Comparison of ENCODE assay signal across 21 cellular contexts in genomic region chr2:9403924-9404323, GRCh38. TPM values are rescaled to one million over a fixed set of nuclear protein-coding genes. Genes with fewer than 3 reads are reported as not detected.
DNase-seq lines count a peak whose midpoint lies in the region; ATAC-seq and TF ChIP-seq lines count a peak whose summit lies in the region.
"Had no signal": no experiment of that assay in that cellular context is flagged by ENCODE, and none has a peak within 500 bp of the region (broad histone marks: within the 10 kb centered on the region; RNA-seq: fewer than 3 reads in every experiment).

No MANE protein-coding gene starts in this region.

- POLR2A ChIA-PET in CD4-positive, alpha-beta T cell (lab: Charles Lee), result no interaction called here
- POLR2A ChIA-PET in IMR-90 (lab: Charles Lee; ENCODE audit: unreplicated experiment), result interaction anchor here (0.6 kb wide), 1 partner anchor 195 kb away, joined by 3 read pairs; no protein-coding TSS in a partner anchor

- H3K9me1 ChIP-seq in IMR-90 (ENCODE audit: insufficient read depth, low read length), result peaks cover 29% of the 10 kb centered on the region

- intact Hi-C loops in CD4-positive, alpha-beta T cell (cut with DNase I, micrococcal nuclease), result no loop called here
- intact Hi-C loops in IMR-90 (cut with micrococcal nuclease), result no loop called here
- intact Hi-C loops in mucosa of descending colon (cut with DNase I, micrococcal nuclease), result no loop called here

- H2AFZ ChIP-seq in IMR-90 (replicated peaks; ENCODE audit: low read length, poor library complexity), result no peak overlapping the region

- TF ChIP-seq POLR2A in IMR-90 (IDR thresholded peaks at IDR 0.05; ENCODE audit: low read depth, low read length), result no peak

- CTCF ChIA-PET in CD4-positive, alpha-beta T cell (lab: Charles Lee), result no interaction called here
- CTCF ChIA-PET in IMR-90 (lab: Yijun Ruan, JAX), result no interaction called here

- H3K36me3 ChIP-seq in IMR-90 (ENCODE audit: control insufficient read depth, insufficient read depth, low read length), result peaks cover 36% of the 10 kb centered on the region
- H3K36me3 ChIP-seq in mucosa of descending colon (ENCODE audit: low read depth), result no peaks in the 10 kb centered on the region

- H3K4me1 Mint-ChIP-seq in CD4-positive, alpha-beta T cell (ENCODE audit: low read depth), result peaks cover 4% of the 10 kb centered on the region
- H3K4me1 Mint-ChIP-seq in endothelial cell (ENCODE audit: unreplicated experiment), result peaks cover 13% of the 10 kb centered on the region

- in situ Hi-C loops in IMR-90 (cut with MboI; ENCODE audit: low sequenced_read_pairs), result no loop called here

- no peak overlapping the region for H2AK5ac ChIP-seq in IMR-90 (ENCODE audit: low read depth, low read length)

- H3K27ac ChIP-seq in CD4-positive, alpha-beta T cell (ENCODE audit: low read depth, low read length), result no peak overlapping the region
- H3K27ac ChIP-seq in IMR-90 (ENCODE audit: insufficient read depth, low read length), result peak overlapping the region; percentile 24; the same call in 1 of the 2 replicates
- H3K27ac ChIP-seq: neutrophil, SJSA1 had no signal

- H2BK20ac ChIP-seq in IMR-90 (ENCODE audit: low read depth, low read length), result no peak overlapping the region

- no peak overlapping the region for H3K23ac ChIP-seq in IMR-90 (ENCODE audit: low read depth, low read length)

- H3K4ac ChIP-seq in IMR-90 (ENCODE audit: low read depth, low read length), result no peak overlapping the region

- peaks cover 25% of the 10 kb centered on the region for H3K36me3 Mint-ChIP-seq in CD4-positive, alpha-beta T cell (ENCODE audit: low read depth)
- H3K36me3 Mint-ChIP-seq in endothelial cell (ENCODE audit: low read depth, unreplicated experiment), result peaks cover 10% of the 10 kb centered on the region

- H4K8ac ChIP-seq in IMR-90 (ENCODE audit: low read depth in 2 of 2, low read length in 2 of 2), result no peak overlapping the region

- no peak overlapping the region for H4K5ac ChIP-seq in IMR-90 (ENCODE audit: low read depth, low read length)

- no peak overlapping the region for H2AK9ac ChIP-seq in IMR-90 (replicated peaks; ENCODE audit: low read depth, low read length, poor library complexity)

- H3K27ac Mint-ChIP-seq in CD4-positive, alpha-beta T cell, result peak overlapping the region; percentile 30
- no peak overlapping the region for H3K27ac Mint-ChIP-seq in endothelial cell (ENCODE audit: unreplicated experiment)
- H3K27ac Mint-ChIP-seq: activated naive CD4-positive, alpha-beta T cell treated with anti-CD3 and anti-CD28 coated beads, Interleukin-2, amount 10 ng/mL, durations not matched to agents 7 days and 5 days; activated T-cell treated with anti-CD3 and anti-CD28 coated beads, Interleukin-2, amount 50 U/mL, for 72 hours; T-helper 17 cell had no signal

- H3K18ac ChIP-seq in IMR-90 (ENCODE audit: low read depth, low read length), result peak overlapping the region; percentile 9; the same call in 1 of the 2 replicates

- H3K27me3 Mint-ChIP-seq in CD4-positive, alpha-beta T cell, result no peaks in the 10 kb centered on the region
- peaks cover under 1% of the 10 kb centered on the region for H3K27me3 Mint-ChIP-seq in endothelial cell (ENCODE audit: unreplicated experiment)
- H3K27me3 Mint-ChIP-seq: T-helper 17 cell had no signal

- H3K4me3 Mint-ChIP-seq in CD4-positive, alpha-beta T cell, result no peak overlapping the region
- H3K4me3 Mint-ChIP-seq in endothelial cell (ENCODE audit: unreplicated experiment), result peak overlapping the region; percentile 18
- H3K4me3 Mint-ChIP-seq: activated naive CD4-positive, alpha-beta T cell treated with anti-CD3 and anti-CD28 coated beads, Interleukin-2, amount 10 ng/mL, durations not matched to agents 7 days and 5 days; activated T-cell treated with anti-CD3 and anti-CD28 coated beads, Interleukin-2, amount 50 U/mL, for 72 hours; T-helper 17 cell had no signal

- H3K4me3 ChIP-seq in IMR-90 (ENCODE audit: insufficient read depth, low read depth, low read length) (no peak overlapping the region), mucosa of descending colon (no peak overlapping the region)
- H3K4me3 ChIP-seq: lung, SJSA1, smooth muscle cell had no signal

- TSS peak; percentile 75 for BruUV-seq in IMR-90 (replicated peaks; lab: Mats Ljungman, UMichigan)

- DNase-seq in CD4-positive, alpha-beta T cell, result no peak
- peak; percentile 83 for DNase-seq in IMR-90
- DNase-seq in endothelial cell (ENCODE audit: low spot score), result no peak
- DNase-seq in mucosa of descending colon, result no peak
- no peak for DNase-seq in SW480 (ENCODE audit: low spot score)
- DNase-seq in DMS153 treated with DMSO at 0.1 percent for 48 hours (lab: John Stamatoyannopoulos, UW; ENCODE audit: unreplicated experiment), result no peak
- DNase-seq in stimulated activated CD4-positive, alpha-beta T cell treated with anti-CD3 and anti-CD28 coated beads, Interleukin-12 subunit alpha, Interleukin-12 subunit beta, amount 100 ng/mL, for 4 hours, result no peak
- DNase-seq: activated CD4-positive, alpha-beta T cell treated with anti-CD3 and anti-CD28 coated beads for 4 hours; activated naive CD4-positive, alpha-beta T cell treated with anti-CD3 and anti-CD28 coated beads, Interleukin-2, amount 10 ng/mL, durations not matched to agents 7 days and 5 days; activated T-cell treated with anti-CD3 and anti-CD28 coated beads, Interleukin-2, amount 50 U/mL, for 72 hours; aorta; DMS79 treated with DMSO at 0.1 percent for 48 hours; NCI-H1048; NCI-H187; NCI-H526 treated with DMSO at 0.1 percent for 48 hours; T-helper 17 cell had no signal

- H3K79me1 ChIP-seq in IMR-90 (ENCODE audit: low read depth in 1 of 2, low read length in 2 of 2), result peaks cover 8 to 54% of the 10 kb centered on the region in 2 experiments

- H2BK15ac ChIP-seq in IMR-90 (ENCODE audit: low read depth, low read length), result no peak overlapping the region

- dilution Hi-C loops in IMR-90 (cut with HindIII; ENCODE audit: low sequenced_read_pairs, unreplicated experiment), result no loop called here

- no peak overlapping the region for H3K14ac ChIP-seq in IMR-90 (replicated peaks; ENCODE audit: low read depth, low read length)

- H2BK120ac ChIP-seq in IMR-90 (ENCODE audit: low read depth, low read length), result no peak overlapping the region

- H4K20me1 ChIP-seq in IMR-90 (ENCODE audit: insufficient read depth, low read length), result peaks cover 25% of the 10 kb centered on the region

- H3K4me1 ChIP-seq in IMR-90 (ENCODE audit: control insufficient read depth, insufficient read depth, low read length) (peaks cover 31% of the 10 kb centered on the region), mucosa of descending colon (ENCODE audit: low read depth) (no peaks in the 10 kb centered on the region)
- H3K4me1 ChIP-seq: SJSA1 had no signal

- TF ChIP-seq RAD21 in IMR-90 (IDR thresholded peaks at IDR 0.05; ENCODE audit: low read length), result no peak

- H3K27me3 ChIP-seq in CD4-positive, alpha-beta T cell (ENCODE audit: control insufficient read depth, insufficient read depth, low read length), result no peaks in the 10 kb centered on the region
- H3K27me3 ChIP-seq in IMR-90 (ENCODE audit: control insufficient read depth, insufficient read depth, low read length), result no peaks in the 10 kb centered on the region
- H3K27me3 ChIP-seq: neutrophil, SJSA1 had no signal

- no peak for ATAC-seq in CD4-positive, alpha-beta T cell (ENCODE audit: poor library complexity)
- ATAC-seq in IMR-90 (ENCODE audit: low read depth) (peak; percentile 82), mucosa of descending colon (peak; percentile 53), GM21717 (IDR thresholded peaks at IDR 0.05; ENCODE audit: unreplicated experiment) (no peak)
- ATAC-seq: activated T-cell treated with anti-CD3 and anti-CD28 coated beads, Interleukin-2, amount 50 U/mL, for 72 hours; T-helper 17 cell had no signal

- H3K9me3 ChIP-seq in CD4-positive, alpha-beta T cell (ENCODE audit: control insufficient read depth, low read length), result no peaks in the 10 kb centered on the region
- no peaks in the 10 kb centered on the region for H3K9me3 ChIP-seq in IMR-90 (ENCODE audit: control insufficient read depth, insufficient read depth, low read length)
- no peaks in the 10 kb centered on the region for H3K9me3 ChIP-seq in mucosa of descending colon
- H3K9me3 ChIP-seq: neutrophil, SJSA1 had no signal

- peak overlapping the region; percentile 86 for H2BK5ac ChIP-seq in IMR-90 (ENCODE audit: low read depth, low read length, poor library complexity, severe bottlenecking)

- no peak overlapping the region for H3K56ac ChIP-seq in IMR-90 (ENCODE audit: extremely low read depth, insufficient read depth, low read length)

- no peak overlapping the region for H4K91ac ChIP-seq in IMR-90 (ENCODE audit: insufficient read depth, low read depth, low read length)

- no peaks in the 10 kb centered on the region for H3K9me3 Mint-ChIP-seq in CD4-positive, alpha-beta T cell
- H3K9me3 Mint-ChIP-seq in endothelial cell (ENCODE audit: unreplicated experiment), result no peaks in the 10 kb centered on the region
- H3K9me3 Mint-ChIP-seq: activated naive CD4-positive, alpha-beta T cell treated with anti-CD3 and anti-CD28 coated beads, Interleukin-2, amount 10 ng/mL, durations not matched to agents 7 days and 5 days; activated T-cell treated with anti-CD3 and anti-CD28 coated beads, Interleukin-2, amount 50 U/mL, for 72 hours had no signal

- no CpG with 5 or more reads among the region's 2 CpGs for WGBS in IMR-90 (ENCODE audit: extremely low coverage in 2 of 2, insufficient read length in 1 of 2), 2 experiments

- peak overlapping the region; percentile 67; the same call in 1 of the 2 replicates for H3K4me2 ChIP-seq in IMR-90 (ENCODE audit: low read depth, low read length)
- H3K4me2 ChIP-seq: smooth muscle cell had no signal

- no peak overlapping the region for H3K9ac ChIP-seq in IMR-90 (ENCODE audit: low read depth, low read length)

- no peak for TF ChIP-seq CTCF in CD4-positive, alpha-beta T cell (IDR thresholded peaks at IDR 0.05)
- TF ChIP-seq CTCF in IMR-90 (conservative IDR thresholded peaks at IDR 0.05; ENCODE audit: low read depth, low read length) (no peak), endothelial cell (IDR thresholded peaks at IDR 0.05; ENCODE audit: unreplicated experiment) (no peak), mucosa of descending colon (IDR thresholded peaks at IDR 0.05) (no peak)

TF ChIP-seq in IMR-90, 13 proteins besides CTCF, POLR2A, EP300 and RAD21 (continues in another document):
- TF ChIP-seq CEBPB (IDR thresholded peaks at IDR 0.05; ENCODE audit: low read depth, low read length), result peak; percentile 81

RNA-seq across cellular contexts. Expression of gene ITGB1BP1, which starts 19.4 kb away (rescaled TPM):
- 10 to 100 TPM; 24.4 to 25.0 TPM for total RNA-seq in CD4-positive, alpha-beta T cell
- 48.6 and 61.1 TPM in 2 replicates for total RNA-seq in IMR-90 (2012; rRNA removed)
- 88.1 and 93.9 TPM in 2 replicates for polyA plus RNA-seq in IMR-90 (2012; rRNA removed)
- polyA plus RNA-seq in IMR-90 (2012; cell fraction: cytosol; rRNA removed), result 28.5 and 49.7 TPM in 2 replicates
- polyA plus RNA-seq in IMR-90 (2012; cell fraction: nucleus; rRNA removed; ENCODE audit: low replicate concordance), result 30.7 and 134 TPM in 2 replicates
- total RNA-seq in endothelial cell (ENCODE audit: unreplicated experiment), result 97.3 TPM
- total RNA-seq in mucosa of descending colon, result 10 to 100 TPM; 34.7 to 78.3 (median 41.0) TPM

RNA-seq across cellular contexts. Expression of gene CPSF3, which starts 19.5 kb away (rescaled TPM):
- 10 to 100 TPM; 13.2 to 13.8 TPM for total RNA-seq in CD4-positive, alpha-beta T cell
- total RNA-seq in IMR-90 (2012; rRNA removed) (64.5 and 72.8 TPM in 2 replicates), endothelial cell (ENCODE audit: unreplicated experiment) (55.2 TPM), mucosa of descending colon (10 to 100 TPM; 20.0 to 26.2 (median 20.9) TPM)
- polyA plus RNA-seq in IMR-90 (2012; rRNA removed), result 24.7 and 29.2 TPM in 2 replicates
- polyA plus RNA-seq in IMR-90 (2012; cell fraction: cytosol; rRNA removed), result 3.7 and 6.6 TPM in 2 replicates
- 2.8 and 28.8 TPM in 2 replicates for polyA plus RNA-seq in IMR-90 (2012; cell fraction: nucleus; rRNA removed; ENCODE audit: low replicate concordance)

Comparison
In these comparisons a context has a peak if more than half of its experiments do, and no peak if none do; other contexts are left out.
1. ATAC-seq: peak in IMR-90 (single experiment) and mucosa of descending colon (single experiment); none in CD4-positive, alpha-beta T cell (single experiment) and GM21717 (single experiment).